29 cellular contexts compared by ENCODE assay signal in the genomic region with DNA sequence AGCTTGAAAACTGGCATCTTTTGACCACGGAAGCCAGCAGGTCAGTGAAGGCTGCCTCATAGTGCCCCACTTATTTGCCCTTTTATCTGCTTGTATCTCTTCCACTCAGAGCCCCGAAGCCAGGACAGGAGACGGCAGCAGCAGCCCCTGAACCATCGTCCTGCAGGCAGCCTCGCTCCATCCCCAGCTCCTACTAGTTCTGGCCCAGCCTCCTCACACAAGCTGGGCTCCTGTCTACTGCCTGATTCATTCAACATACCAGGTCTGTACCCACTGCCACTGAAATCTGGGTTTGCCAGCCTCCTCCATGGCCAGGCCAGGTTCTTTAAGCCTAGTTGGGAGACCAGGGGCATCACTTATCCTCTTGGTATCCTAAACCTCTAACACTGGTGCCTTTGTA.
"Had no signal": no experiment of that assay in that cellular context is flagged by ENCODE, and none has a peak within 500 bp of the region (broad histone marks: within the 10 kb centered on the region; RNA-seq: fewer than 3 reads in every experiment).

No MANE protein-coding gene starts in this region.

- H3K4me3 ChIP-seq: body of pancreas, gastrocnemius medialis, left lung, lower lobe of right lung, ovary, prostate gland, smooth muscle cell, testis, transverse colon had no signal

- H3K27me3 Mint-ChIP-seq: activated CD8-positive, alpha-beta T cell treated with anti-CD3 and anti-CD28 coated beads for 36 hours; effector memory CD8-positive, alpha-beta T cell; natural killer cell treated with Interleukin-12 subunit alpha and Interleukin-12 subunit beta and Interleukin-15 and Interleukin-18, amount 100 ng/mL, for 72 hours; T-cell had no signal

- H3K4me1 ChIP-seq: prostate gland had no signal

- DNase-seq: activated CD4-positive, alpha-beta T cell treated with anti-CD3 and anti-CD28 coated beads for 4 hours; activated CD8-positive, alpha-beta T cell treated with anti-CD3 and anti-CD28 coated beads for 36 hours; activated effector memory CD4-positive, alpha-beta T cell treated with anti-CD3 and anti-CD28 coated beads, Interleukin-2, amount 50 U/mL, for 16 hours; activated naive CD4-positive, alpha-beta T cell treated with anti-CD3 and anti-CD28 coated beads for 36 hours; body of pancreas; cerebellar nuclear complex; cortex of kidney; effector memory CD8-positive, alpha-beta T cell; erythroblast; gastrocnemius medialis; glutamatergic neuron; left lung; lower lobe of right lung; mesenchymal stem cell; retina; stimulated activated CD4-positive, alpha-beta T cell treated with anti-CD3 and anti-CD28 coated beads, Interleukin-1b, Interleukin-23, amount 100 ng/mL, for 48 hours; stimulated activated naive CD4-positive, alpha-beta T cell; T-cell; testis; transverse colon had no signal

- H3K27ac Mint-ChIP-seq: activated T-helper 1 cell treated with anti-CD3 and anti-CD28 coated beads, Interleukin-12 subunit alpha, Interleukin-12 subunit beta, Interleukin-2, Interleukin-4 antibody, amounts not matched to agents 30 ng/mL and 10 ng/mL and 1 ng/mL, durations not matched to agents 14 hours and 24 hours and 36 hours; T-cell had no signal

- FAIRE-seq: islet of Langerhans, TTC549 had no signal

- H3K9me3 ChIP-seq: body of pancreas, gastrocnemius medialis, left lung, lower lobe of right lung, neutrophil, ovary, prostate gland, testis, transverse colon had no signal

- H3K27ac ChIP-seq: body of pancreas, gastrocnemius medialis, left lung, lower lobe of right lung, neutrophil, ovary, prostate gland, testis, transverse colon, VCaP had no signal

- H3K4me3 Mint-ChIP-seq: activated CD8-positive, alpha-beta T cell treated with anti-CD3 and anti-CD28 coated beads for 36 hours; activated naive CD4-positive, alpha-beta T cell treated with anti-CD3 and anti-CD28 coated beads for 36 hours; activated T-helper 1 cell treated with anti-CD3 and anti-CD28 coated beads, Interleukin-12 subunit alpha, Interleukin-12 subunit beta, Interleukin-2, Interleukin-4 antibody, amounts not matched to agents 30 ng/mL and 10 ng/mL and 1 ng/mL, durations not matched to agents 14 hours and 24 hours and 36 hours; effector memory CD8-positive, alpha-beta T cell; natural killer cell treated with Interleukin-12 subunit alpha and Interleukin-12 subunit beta and Interleukin-15 and Interleukin-18, amount 100 ng/mL, for 72 hours; T-cell had no signal

- H3K36me3 ChIP-seq: ovary, prostate gland, transverse colon had no signal

- H3K27me3 ChIP-seq: body of pancreas, gastrocnemius medialis, left lung, neutrophil, ovary, testis, transverse colon had no signal

- H3K4me2 ChIP-seq: smooth muscle cell had no signal

- ATAC-seq: activated CD8-positive, alpha-beta T cell treated with anti-CD3 and anti-CD28 coated beads for 36 hours; body of pancreas; effector memory CD8-positive, alpha-beta T cell; gastrocnemius medialis; left lung; lower lobe of right lung; natural killer cell treated with Interleukin-12 subunit alpha and Interleukin-12 subunit beta and Interleukin-15 and Interleukin-18, amount 100 ng/mL, for 72 hours; T-cell had no signal

- H3K9me3 Mint-ChIP-seq: activated CD8-positive, alpha-beta T cell treated with anti-CD3 and anti-CD28 coated beads for 36 hours; activated naive CD4-positive, alpha-beta T cell treated with anti-CD3 and anti-CD28 coated beads for 36 hours; activated T-helper 1 cell treated with anti-CD3 and anti-CD28 coated beads, Interleukin-12 subunit alpha, Interleukin-12 subunit beta, Interleukin-2, Interleukin-4 antibody, amounts not matched to agents 30 ng/mL and 10 ng/mL and 1 ng/mL, durations not matched to agents 14 hours and 24 hours and 36 hours; effector memory CD8-positive, alpha-beta T cell; natural killer cell treated with Interleukin-12 subunit alpha and Interleukin-12 subunit beta and Interleukin-15 and Interleukin-18, amount 100 ng/mL, for 72 hours; T-cell had no signal
